Comparison of ENCODE assay signal across 33 cellular contexts in genomic region chr9:123942542-123942941, GRCh38.
"Had no signal": no experiment of that assay in that cellular context is flagged by ENCODE, and none has a peak within 500 bp of the region (broad histone marks: within the 10 kb centered on the region; RNA-seq: fewer than 3 reads in every experiment).

No MANE protein-coding gene starts in this region.

- H3K4me1 ChIP-seq: adrenal gland, body of pancreas, gastroesophageal sphincter, lower lobe of right lung, sigmoid colon, uterus had no signal

- H3K4me2 ChIP-seq: hepatocyte, smooth muscle cell had no signal

- H3K36me3 Mint-ChIP-seq: activated naive CD8-positive, alpha-beta T cell treated with anti-CD3 and anti-CD28 coated beads for 36 hours; natural killer cell treated with Interleukin-12 subunit alpha and Interleukin-12 subunit beta and Interleukin-15 and Interleukin-18, amount 100 ng/mL, for 72 hours; T-cell; type B pancreatic cell had no signal

- H3K27ac Mint-ChIP-seq: activated naive CD4-positive, alpha-beta T cell treated with anti-CD3 and anti-CD28 coated beads for 36 hours; activated naive CD8-positive, alpha-beta T cell treated with anti-CD3 and anti-CD28 coated beads for 36 hours; activated T-helper 1 cell treated with anti-CD3 and anti-CD28 coated beads, Interleukin-12 subunit alpha, Interleukin-12 subunit beta, Interleukin-2, Interleukin-4 antibody, amounts not matched to agents 30 ng/mL and 10 ng/mL and 1 ng/mL, durations not matched to agents 14 hours and 24 hours and 36 hours; effector memory CD8-positive, alpha-beta T cell; natural killer cell treated with Interleukin-12 subunit alpha and Interleukin-12 subunit beta and Interleukin-15 and Interleukin-18, amount 100 ng/mL, for 72 hours; progenitor cell of endocrine pancreas; T-cell; T-helper 2 cell treated with Interferon-gamma antibody and Interleukin-4, amounts not matched to agents 5 μg/mL and 100 μg/mL, for 36 hours; type B pancreatic cell had no signal

- H3K4me3 Mint-ChIP-seq: activated naive CD4-positive, alpha-beta T cell treated with anti-CD3 and anti-CD28 coated beads for 36 hours; activated naive CD8-positive, alpha-beta T cell treated with anti-CD3 and anti-CD28 coated beads for 36 hours; activated T-helper 1 cell treated with anti-CD3 and anti-CD28 coated beads, Interleukin-12 subunit alpha, Interleukin-12 subunit beta, Interleukin-2, Interleukin-4 antibody, amounts not matched to agents 30 ng/mL and 10 ng/mL and 1 ng/mL, durations not matched to agents 14 hours and 24 hours and 36 hours; effector memory CD8-positive, alpha-beta T cell; natural killer cell treated with Interleukin-12 subunit alpha and Interleukin-12 subunit beta and Interleukin-15 and Interleukin-18, amount 100 ng/mL, for 72 hours; T-cell; T-helper 2 cell treated with Interferon-gamma antibody and Interleukin-4, amounts not matched to agents 5 μg/mL and 100 μg/mL, for 36 hours; type B pancreatic cell had no signal

- H3K9me3 ChIP-seq: adrenal gland, body of pancreas, gastroesophageal sphincter, lower lobe of right lung, neutrophil, sigmoid colon, testis, uterus had no signal

- H3K27ac ChIP-seq: adrenal gland, body of pancreas, coronary artery, dorsolateral prefrontal cortex, gastroesophageal sphincter, hepatocyte, lower lobe of right lung, neutrophil, sigmoid colon, testis, uterus had no signal

- ATAC-seq: body of pancreas; effector memory CD8-positive, alpha-beta T cell; gastroesophageal sphincter; left cardiac atrium; lower lobe of right lung; T-cell had no signal

- H3K79me2 ChIP-seq: hepatocyte had no signal

- DNase-seq: activated CD4-positive, alpha-beta T cell treated with anti-CD3 and anti-CD28 coated beads for 4 hours; activated CD4-positive, alpha-beta T cell treated with anti-CD3 and anti-CD28 coated beads, Interleukin-2, amount 50 U/mL, for 4 hours; activated CD4-positive, CD25-positive, alpha-beta regulatory T cell; activated effector memory CD4-positive, alpha-beta T cell treated with anti-CD3 and anti-CD28 coated beads, Interleukin-2, amount 50 U/mL, for 16 hours; activated naive CD4-positive, alpha-beta T cell treated with anti-CD3 and anti-CD28 coated beads for 36 hours; activated naive CD8-positive, alpha-beta T cell treated with anti-CD3 and anti-CD28 coated beads for 36 hours; adrenal gland; aorta; dorsolateral prefrontal cortex; effector memory CD8-positive, alpha-beta T cell; erythroblast; islet precursor cell; left cardiac atrium; lower lobe of right lung; mesenchymal stem cell; sigmoid colon; stimulated activated CD4-positive, alpha-beta T cell treated with anti-CD3 and anti-CD28 coated beads, Interleukin-15, amount 100 ng/mL, for 24 hours; stimulated activated CD4-positive, alpha-beta T cell treated with anti-CD3 and anti-CD28 coated beads, Interleukin-2, amount 100 ng/mL, for 24 hours; stimulated activated naive CD4-positive, alpha-beta T cell treated with Interleukin-2 at 50 U/mL for 16 hours; T-cell; testis; uterus had no signal

- H3K27me3 ChIP-seq: adrenal gland, body of pancreas, dorsolateral prefrontal cortex, hepatocyte, neutrophil, sigmoid colon, testis, uterus had no signal

- H2AFZ ChIP-seq: hepatocyte had no signal

- H3K4me1 Mint-ChIP-seq: activated naive CD8-positive, alpha-beta T cell treated with anti-CD3 and anti-CD28 coated beads for 36 hours; T-cell had no signal

- H3K9me3 Mint-ChIP-seq: activated naive CD4-positive, alpha-beta T cell treated with anti-CD3 and anti-CD28 coated beads for 36 hours; activated naive CD8-positive, alpha-beta T cell treated with anti-CD3 and anti-CD28 coated beads for 36 hours; activated T-helper 1 cell treated with anti-CD3 and anti-CD28 coated beads, Interleukin-12 subunit alpha, Interleukin-12 subunit beta, Interleukin-2, Interleukin-4 antibody, amounts not matched to agents 30 ng/mL and 10 ng/mL and 1 ng/mL, durations not matched to agents 14 hours and 24 hours and 36 hours; effector memory CD8-positive, alpha-beta T cell; natural killer cell treated with Interleukin-12 subunit alpha and Interleukin-12 subunit beta and Interleukin-15 and Interleukin-18, amount 100 ng/mL, for 72 hours; T-cell; T-helper 2 cell treated with Interferon-gamma antibody and Interleukin-4, amounts not matched to agents 5 μg/mL and 100 μg/mL, for 36 hours; type B pancreatic cell had no signal

- H3K36me3 ChIP-seq: adrenal gland, gastroesophageal sphincter, lower lobe of right lung, neutrophil, sigmoid colon, uterus had no signal

- H3K4me3 ChIP-seq: adrenal gland, body of pancreas, coronary artery, dorsolateral prefrontal cortex, gastroesophageal sphincter, hepatocyte, lower lobe of right lung, sigmoid colon, smooth muscle cell, testis, uterus had no signal
